ENCODE assay signal across 21 cellular contexts in the genomic region with DNA sequence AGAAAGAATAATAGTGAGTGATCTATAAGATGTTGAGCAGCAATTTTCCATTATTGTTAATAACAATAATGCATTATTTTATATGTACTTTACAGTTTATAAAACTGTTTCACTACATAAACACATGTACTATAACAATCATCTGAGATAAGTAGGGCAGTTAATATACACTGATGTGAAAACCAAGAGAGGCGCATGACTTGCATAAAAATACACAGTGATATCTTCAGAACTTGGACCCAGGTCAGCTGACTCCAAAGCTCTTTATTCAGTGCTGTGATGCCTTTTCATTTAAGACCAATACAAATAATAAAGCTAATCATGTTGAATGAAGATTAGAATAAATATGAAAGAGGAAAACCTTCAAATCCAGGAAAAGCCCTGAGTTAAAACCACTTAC.
"Had no signal": no experiment of that assay in that cellular context is flagged by ENCODE, and none has a peak within 500 bp of the region (broad histone marks: within the 10 kb centered on the region; RNA-seq: fewer than 3 reads in every experiment).

No MANE protein-coding gene starts in this region.

- H3K27ac ChIP-seq: PC-9, SJCRH30, VCaP had no signal

- ATAC-seq: activated CD4-positive, alpha-beta T cell treated with anti-CD3 and anti-CD28 coated beads for 36 hours; activated T-helper 17 cell treated with anti-CD3 and anti-CD28 coated beads, Interleukin-2, amount 50 U/mL, for 72 hours had no signal

- H3K27ac Mint-ChIP-seq: activated CD4-positive, alpha-beta memory T cell treated with anti-CD3 and anti-CD28 coated beads, Interleukin-2, amount 10 ng/mL, durations not matched to agents 7 days and 5 days; activated CD4-positive, alpha-beta T cell treated with anti-CD3 and anti-CD28 coated beads for 36 hours; activated naive CD4-positive, alpha-beta T cell treated with anti-CD3 and anti-CD28 coated beads for 36 hours; activated naive CD8-positive, alpha-beta T cell; activated T-helper 17 cell treated with anti-CD3 and anti-CD28 coated beads, Interleukin-2, amount 50 U/mL, for 72 hours had no signal

- H3K4me1 ChIP-seq: SJCRH30 had no signal

- DNase-seq: activated CD4-positive, alpha-beta memory T cell treated with anti-CD3 and anti-CD28 coated beads, Interleukin-2, amount 10 ng/mL, durations not matched to agents 7 days and 5 days; activated CD4-positive, alpha-beta T cell treated with anti-CD3 and anti-CD28 coated beads for 36 hours; activated CD4-positive, alpha-beta T cell treated with anti-CD3 and anti-CD28 coated beads, Interleukin-2, amount 50 U/mL, for 1 hour; activated gamma-delta T cell; activated naive CD4-positive, alpha-beta T cell treated with anti-CD3 and anti-CD28 coated beads for 36 hours; activated T-cell treated with anti-CD3 and anti-CD28 coated beads for 4 hours; activated T-cell treated with anti-CD3 and anti-CD28 coated beads, Interleukin-2, amount 50 U/mL, for 48 hours; caudate nucleus; Karpas-422; MM.1S; NCI-H1436 treated with DMSO at 0.1 percent for 48 hours; NCI-H187; NCI-H2081; NCI-H446; PC-9; SJCRH30; SK-N-SH; T-helper 1 cell had no signal

- H3K4me3 Mint-ChIP-seq: activated CD4-positive, alpha-beta memory T cell treated with anti-CD3 and anti-CD28 coated beads, Interleukin-2, amount 10 ng/mL, durations not matched to agents 7 days and 5 days; activated CD4-positive, alpha-beta T cell treated with anti-CD3 and anti-CD28 coated beads for 36 hours; activated naive CD4-positive, alpha-beta T cell treated with anti-CD3 and anti-CD28 coated beads for 36 hours; activated naive CD8-positive, alpha-beta T cell; activated T-helper 17 cell treated with anti-CD3 and anti-CD28 coated beads, Interleukin-2, amount 50 U/mL, for 72 hours had no signal

- H3K27me3 Mint-ChIP-seq: activated CD4-positive, alpha-beta memory T cell treated with anti-CD3 and anti-CD28 coated beads, Interleukin-2, amount 10 ng/mL, durations not matched to agents 7 days and 5 days; activated CD4-positive, alpha-beta T cell treated with anti-CD3 and anti-CD28 coated beads for 36 hours; activated naive CD8-positive, alpha-beta T cell; activated T-helper 17 cell treated with anti-CD3 and anti-CD28 coated beads, Interleukin-2, amount 50 U/mL, for 72 hours had no signal

- H3K4me1 Mint-ChIP-seq: activated T-helper 17 cell treated with anti-CD3 and anti-CD28 coated beads, Interleukin-2, amount 50 U/mL, for 72 hours had no signal

- H3K9me3 ChIP-seq: SJCRH30, SK-N-SH had no signal

- H3K27me3 ChIP-seq: SJCRH30 had no signal

- H3K4me3 ChIP-seq: PC-9, SJCRH30 had no signal

- H3K36me3 ChIP-seq: SJCRH30 had no signal

- H3K9me3 Mint-ChIP-seq: activated CD4-positive, alpha-beta memory T cell treated with anti-CD3 and anti-CD28 coated beads, Interleukin-2, amount 10 ng/mL, durations not matched to agents 7 days and 5 days; activated naive CD4-positive, alpha-beta T cell treated with anti-CD3 and anti-CD28 coated beads for 36 hours; activated T-helper 17 cell treated with anti-CD3 and anti-CD28 coated beads, Interleukin-2, amount 50 U/mL, for 72 hours had no signal
